11 cellular contexts compared by ENCODE assay signal in genomic region chr17:76145231-76146052, GRCh38. TPM values are rescaled to one million over a fixed set of nuclear protein-coding genes. Genes with fewer than 3 reads are reported as not detected.
DNase-seq lines count a peak whose midpoint lies in the region; ATAC-seq, FAIRE-seq and TF ChIP-seq lines count a peak whose summit lies in the region.
"Had no signal": no experiment of that assay in that cellular context is flagged by ENCODE, and none has a peak within 500 bp of the region (broad histone marks: within the 10 kb centered on the region; RNA-seq: fewer than 3 reads in every experiment).

No MANE protein-coding gene starts in this region.

- no peaks in the 10 kb centered on the region; the same call in 1 of the 2 replicates for H3K27me3 ChIP-seq in GM06990 (replicated peaks; ENCODE audit: control insufficient read depth, insufficient read depth, low read length)
- H3K27me3 ChIP-seq in small intestine (ENCODE audit: control insufficient read depth in 2 of 2, insufficient read depth in 2 of 2, low read length in 2 of 2) = peaks cover 0 to under 1% of the 10 kb centered on the region in 2 donors

- no peak for FAIRE-seq in small intestine (lab: Jason Lieb, UNC)

- peak overlapping the region; percentile 63 to 86 for H3K27ac ChIP-seq in small intestine (ENCODE audit: low read depth in 1 of 2, low read length in 1 of 2)
- H3K27ac ChIP-seq: KMS-11 had no signal

- peaks cover 0 to 2% of the 10 kb centered on the region in 2 donors for H3K4me1 ChIP-seq in small intestine (ENCODE audit: control insufficient read depth in 2 of 2, insufficient read depth in 1 of 2, low read depth in 1 of 2, low read length in 1 of 2)

- H3K4me3 ChIP-seq in GM06990 (replicated peaks; ENCODE audit: low read depth, low read length) (no peak overlapping the region), small intestine (ENCODE audit: low read depth in 1 of 2, low read length in 2 of 2) (no peak overlapping the region)

- 66 to 84% (median 74%) methylated on average over 25 of the region's 25 CpGs for WGBS in small intestine, 3 donors

- DNase-seq in GM06990 (ENCODE audit: extremely low read depth, insufficient read length) = peak; percentile 66
- DNase-seq in NCI-H345 treated with DMSO at 0.1 percent for 48 hours (lab: John Stamatoyannopoulos, UW; ENCODE audit: unreplicated experiment) = peak; percentile 57
- peak; percentile 27 for DNase-seq in activated gamma-delta T cell treated with anti-CD3 and anti-CD28 coated beads, Interleukin-2, amount 50 U/mL, for 16 hours (ENCODE audit: low read depth)
- DNase-seq in small intestine = peak; percentile 32
- no peak for DNase-seq in OCI-M2 (lab: John Stamatoyannopoulos, UW; ENCODE audit: unreplicated experiment)
- no peak for DNase-seq in omental fat pad (ENCODE audit: low spot score)

- H3K9me3 ChIP-seq in small intestine (ENCODE audit: control insufficient read depth, low read depth) = no peaks in the 10 kb centered on the region

- ATAC-seq in HG03135 (IDR thresholded peaks at IDR 0.05; ENCODE audit: unreplicated experiment) = no peak
- no peak for ATAC-seq in omental fat pad (ENCODE audit: low FRiP score)
- ATAC-seq in HG03159 (IDR thresholded peaks at IDR 0.05; ENCODE audit: unreplicated experiment) = no peak

- H3K36me3 ChIP-seq in GM06990 (ENCODE audit: control insufficient read depth, insufficient read depth, low read length) = no peaks in the 10 kb centered on the region
- H3K36me3 ChIP-seq in small intestine (ENCODE audit: control insufficient read depth in 2 of 2, insufficient read depth in 2 of 2, low read length in 2 of 2) = peaks cover 0 to 3% of the 10 kb centered on the region in 2 donors

- TF ChIP-seq CTCF in GM06990 (IDR thresholded peaks at IDR 0.05; ENCODE audit: insufficient read depth, low read length, poor library complexity, severe bottlenecking) (no peak), omental fat pad (IDR thresholded peaks at IDR 0.05) (no peak)

RNA-seq across cellular contexts. Expression of gene FOXJ1, which starts 4.4 kb away (rescaled TPM):
- under 1 TPM in 2 of 3 donors, not detected in 1; 0.22 to 0.63 TPM for polyA plus RNA-seq in small intestine
- total RNA-seq in omental fat pad = under 1 TPM in 1 of 4 donors, not detected in 3; 0.46 TPM
- total RNA-seq: lung microvascular endothelial cell, subcutaneous adipose tissue had no signal

RNA-seq across cellular contexts. Expression of gene EXOC7, which starts 41.9 kb away (rescaled TPM):
- polyA plus RNA-seq in small intestine = 10 to 100 TPM; 47.3 to 51.7 (median 47.7) TPM
- total RNA-seq in omental fat pad = 10 to 100 TPM; 69.3 to 93.9 (median 74.1) TPM

Comparison
In these comparisons a context has a peak if more than half of its experiments do, and no peak if none do; other contexts are left out.
1. DNase-seq: peak in GM06990 (single experiment), NCI-H345 treated with DMSO at 0.1 percent for 48 hours (single experiment), activated gamma-delta T cell treated with anti-CD3 and anti-CD28 coated beads, Interleukin-2, amount 50 U/mL, for 16 hours (single experiment) and small intestine (single experiment); none in OCI-M2 (single experiment) and omental fat pad (single experiment).